ENCODE assay signal across 8 cellular contexts in the genomic region with DNA sequence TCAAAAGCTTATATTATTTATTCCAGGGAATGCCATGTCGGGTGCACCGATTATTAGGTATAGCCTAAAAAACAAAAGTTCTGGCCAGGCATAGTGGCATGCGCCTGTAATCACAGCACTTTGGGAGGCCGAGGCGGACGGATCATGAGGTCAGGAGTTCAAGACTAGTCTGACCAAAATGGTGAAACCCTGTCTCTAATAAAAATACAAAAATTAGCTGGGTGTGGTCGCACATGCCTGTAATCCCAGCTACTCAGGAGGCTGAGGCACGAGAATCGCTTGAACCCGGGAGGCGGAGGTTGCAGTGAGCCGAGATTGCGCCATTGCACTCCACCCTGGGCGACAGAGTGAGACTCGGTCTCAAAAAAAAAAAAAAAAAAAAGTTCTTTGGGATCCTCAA. TPM values are rescaled to one million over a fixed set of nuclear protein-coding genes. Genes with fewer than 3 reads are reported as not detected.
DNase-seq lines count a peak whose midpoint lies in the region; ATAC-seq, FAIRE-seq and TF ChIP-seq lines count a peak whose summit lies in the region.
"Not testable (repeated sequence)": the region's sequence is repeated elsewhere in the genome, so short reads cannot be mapped to it uniquely, and the experiment has no call there.

No MANE protein-coding gene starts in this region.

- not testable (repeated sequence) for H3K36me3 ChIP-seq in CD4-positive, alpha-beta memory T cell (ENCODE audit: insufficient read depth, low read length); K562 (ENCODE audit: control insufficient read depth, insufficient read depth, low read length)
- peaks cover 2 to 10% (median 5%) of the 10 kb centered on the region in 3 experiments for H3K36me3 ChIP-seq in naive thymus-derived CD4-positive, alpha-beta T cell (ENCODE audit: control insufficient read depth in 2 of 3, insufficient read depth in 3 of 3, low read length in 3 of 3)
- peaks cover 0 to 26% (median 15%) of the 10 kb centered on the region in 4 donors for H3K36me3 ChIP-seq in stomach

- CTCF ChIA-PET in CD4-positive, alpha-beta memory T cell (lab: Charles Lee; ENCODE audit: partially characterized antibody), result interaction anchor here (0.5 to 2.1 kb wide), 4 partner anchors 8 to 117 kb away, joined by 3 to 5 read pairs (median 3); a partner anchor contains a TSS
- CTCF ChIA-PET in activated CD4-positive, alpha-beta memory T cell treated with anti-CD3 and anti-CD28 coated beads for 36 hours (lab: Charles Lee), result interaction anchor here (2.1 to 18.3 kb wide), 2 partner anchors 101 to 116 kb away, joined by 6 to 470 read pairs; a partner anchor contains a TSS
- CTCF ChIA-PET in activated naive CD4-positive, alpha-beta T cell treated with anti-CD3 and anti-CD28 coated beads, Interleukin-2, amount 10 ng/mL, durations not matched to agents 7 days and 5 days (lab: Charles Lee), result interaction anchor here (0.9 to 13.8 kb wide), 3 partner anchors 9 to 117 kb away, joined by 3 to 259 read pairs (median 4); a partner anchor contains a TSS
- CTCF ChIA-PET in K562 (lab: Yijun Ruan, JAX; ENCODE audit: low intra/inter-chr PET ratio), result not testable (repeated sequence)
- CTCF ChIA-PET in naive thymus-derived CD4-positive, alpha-beta T cell (lab: Charles Lee), result interaction anchor here (1.2 kb wide), 1 partner anchor 26 kb away, joined by 3 read pairs; no protein-coding TSS in a partner anchor

- H3K4me1 Mint-ChIP-seq in CD4-positive, alpha-beta memory T cell, result peaks cover 42 to 78% (median 61%) of the 10 kb centered on the region in 4 donors
- H3K4me1 Mint-ChIP-seq in T-helper 1 cell treated with Interleukin-12 subunit alpha and Interleukin-12 subunit beta and Interleukin-4 antibody, amounts not matched to agents 30 μg/mL and 1 μg/mL, for 36 hours (ENCODE audit: low read depth), result peaks cover 56% of the 10 kb centered on the region
- H3K4me1 Mint-ChIP-seq in activated CD4-positive, alpha-beta memory T cell treated with anti-CD3 and anti-CD28 coated beads for 36 hours (ENCODE audit: low read depth), result peaks cover 60% of the 10 kb centered on the region
- peaks cover 75% of the 10 kb centered on the region for H3K4me1 Mint-ChIP-seq in activated T-cell treated with anti-CD3 and anti-CD28 coated beads, Interleukin-2, amount 50 U/mL, for 24 hours (ENCODE audit: low read depth)
- H3K4me1 Mint-ChIP-seq in activated naive CD4-positive, alpha-beta T cell treated with anti-CD3 and anti-CD28 coated beads, Interleukin-2, amount 10 ng/mL, durations not matched to agents 7 days and 5 days, result peaks cover 80% of the 10 kb centered on the region
- H3K4me1 Mint-ChIP-seq in naive thymus-derived CD4-positive, alpha-beta T cell, result peaks cover 44 to 85% (median 69%) of the 10 kb centered on the region in 7 donors

- not testable (repeated sequence) for TF ChIP-seq POLR2A in K562 (conservative IDR thresholded peaks at IDR 0.05); stomach (IDR thresholded peaks at IDR 0.05)

- peak overlapping the region in 4 of 7 donors; percentile 35 to 73 (median 52) for H3K27ac Mint-ChIP-seq in CD4-positive, alpha-beta memory T cell
- peak overlapping the region; percentile 59 for H3K27ac Mint-ChIP-seq in T-helper 1 cell treated with Interleukin-12 subunit alpha and Interleukin-12 subunit beta and Interleukin-4 antibody, amounts not matched to agents 30 μg/mL and 1 μg/mL, for 36 hours
- H3K27ac Mint-ChIP-seq in activated CD4-positive, alpha-beta memory T cell treated with anti-CD3 and anti-CD28 coated beads for 36 hours, result peak overlapping the region; percentile 96
- peak overlapping the region; percentile 90 for H3K27ac Mint-ChIP-seq in activated T-cell treated with anti-CD3 and anti-CD28 coated beads, Interleukin-2, amount 50 U/mL, for 24 hours
- peak overlapping the region; percentile 73 for H3K27ac Mint-ChIP-seq in activated naive CD4-positive, alpha-beta T cell treated with anti-CD3 and anti-CD28 coated beads, Interleukin-2, amount 10 ng/mL, durations not matched to agents 7 days and 5 days
- peak overlapping the region in 8 of 9 donors; percentile 41 to 98 (median 86) for H3K27ac Mint-ChIP-seq in naive thymus-derived CD4-positive, alpha-beta T cell

- in situ Hi-C loops in K562 (cut with MboI), result not testable (repeated sequence)

- not testable (repeated sequence) for TF ChIP-seq CTCF in K562 (IDR thresholded peaks at IDR 0.05 in 2 of 3, conservative IDR thresholded peaks at IDR 0.05 in 1 of 3; ENCODE audit: insufficient read depth in 2 of 3, low read depth in 1 of 3, low read length in 3 of 3); stomach (IDR thresholded peaks at IDR 0.05)

- H2AFZ ChIP-seq in K562 (ENCODE audit: low read depth, low read length), result not testable (repeated sequence)

- H3K9ac ChIP-seq in K562 (ENCODE audit: insufficient read depth in 1 of 2, low read depth in 2 of 2, low read length in 2 of 2), result not testable (repeated sequence)

- FAIRE-seq in K562 (lab: Jason Lieb, UNC), result not testable (repeated sequence)

- peak overlapping the region; percentile 13 for H3K27ac ChIP-seq in CD4-positive, alpha-beta memory T cell (ENCODE audit: low read depth, low read length)
- not testable (repeated sequence) for H3K27ac ChIP-seq in K562 (ENCODE audit: extremely low read depth, low read depth, low read length); stomach
- H3K27ac ChIP-seq in naive thymus-derived CD4-positive, alpha-beta T cell (ENCODE audit: low read depth, low read length), result peak overlapping the region; percentile 76

- H3K79me2 ChIP-seq in K562 (ENCODE audit: control insufficient read depth, insufficient read depth, low read length), result not testable (repeated sequence)

- not testable (repeated sequence) for ATAC-seq in K562; naive thymus-derived CD4-positive, alpha-beta T cell

- POLR2A ChIA-PET in CD4-positive, alpha-beta memory T cell (lab: Charles Lee; ENCODE audit: partially characterized antibody), result interaction anchor here (0.6 to 6.5 kb wide), 4 partner anchors 9 to 103 kb away, joined by 3 to 81 read pairs (median 4); a partner anchor contains a TSS
- POLR2A ChIA-PET in activated CD4-positive, alpha-beta memory T cell treated with anti-CD3 and anti-CD28 coated beads for 36 hours (lab: Charles Lee); K562 (lab: Yijun Ruan, JAX): not testable (repeated sequence)
- POLR2A ChIA-PET in naive thymus-derived CD4-positive, alpha-beta T cell (lab: Charles Lee), result interaction anchor here (0.6 to 1.5 kb wide), 3 partner anchors 10 to 64 kb away, joined by 3 to 5 read pairs (median 3); no protein-coding TSS in a partner anchor

- TF ChIP-seq RAD21 in K562 (CRISPR knock-in tag; conservative IDR thresholded peaks at IDR 0.05 in 1 of 2, IDR thresholded peaks at IDR 0.05 in 1 of 2), result not testable (repeated sequence)

- DNase-seq in CD4-positive, alpha-beta memory T cell; activated CD4-positive, alpha-beta memory T cell treated with anti-CD3 and anti-CD28 coated beads for 36 hours; activated T-cell treated with anti-CD3 and anti-CD28 coated beads, Interleukin-2, amount 50 U/mL, for 24 hours; activated naive CD4-positive, alpha-beta T cell treated with anti-CD3 and anti-CD28 coated beads, Interleukin-2, amount 10 ng/mL, durations not matched to agents 7 days and 5 days; K562 (ENCODE audit: extremely low read depth in 1 of 4, low spot score in 3 of 4); naive thymus-derived CD4-positive, alpha-beta T cell: not testable (repeated sequence)
- DNase-seq in stomach, result peak; percentile 13

- intact Hi-C loops in CD4-positive, alpha-beta memory T cell (cut with micrococcal nuclease); activated CD4-positive, alpha-beta memory T cell treated with anti-CD3 and anti-CD28 coated beads for 36 hours (cut with micrococcal nuclease); K562 (cut with micrococcal nuclease); naive thymus-derived CD4-positive, alpha-beta T cell (cut with micrococcal nuclease); stomach (cut with DNase I; ENCODE audit: low total_unique reads): not testable (repeated sequence)

- H4K20me1 ChIP-seq in K562 (replicated peaks; ENCODE audit: control insufficient read depth, insufficient read depth, low read length), result not testable (repeated sequence)

- peak overlapping the region in 4 of 8 donors; percentile 45 to 69 (median 58) for H3K4me3 Mint-ChIP-seq in CD4-positive, alpha-beta memory T cell
- peak overlapping the region; percentile 21 for H3K4me3 Mint-ChIP-seq in T-helper 1 cell treated with Interleukin-12 subunit alpha and Interleukin-12 subunit beta and Interleukin-4 antibody, amounts not matched to agents 30 μg/mL and 1 μg/mL, for 36 hours
- H3K4me3 Mint-ChIP-seq in activated CD4-positive, alpha-beta memory T cell treated with anti-CD3 and anti-CD28 coated beads for 36 hours, result peak overlapping the region; percentile 78
- peak overlapping the region; percentile 72 for H3K4me3 Mint-ChIP-seq in activated T-cell treated with anti-CD3 and anti-CD28 coated beads, Interleukin-2, amount 50 U/mL, for 24 hours
- H3K4me3 Mint-ChIP-seq in activated naive CD4-positive, alpha-beta T cell treated with anti-CD3 and anti-CD28 coated beads, Interleukin-2, amount 10 ng/mL, durations not matched to agents 7 days and 5 days, result peak overlapping the region; percentile 47
- peak overlapping the region in 9 of 10 donors; percentile 37 to 99 (median 69) for H3K4me3 Mint-ChIP-seq in naive thymus-derived CD4-positive, alpha-beta T cell

- not testable (repeated sequence) for H3K4me3 ChIP-seq in CD4-positive, alpha-beta memory T cell (ENCODE audit: low read length in 2 of 2); K562; naive thymus-derived CD4-positive, alpha-beta T cell (ENCODE audit: low read length); stomach

- not testable (repeated sequence) for H3K27me3 Mint-ChIP-seq in CD4-positive, alpha-beta memory T cell; T-helper 1 cell treated with Interleukin-12 subunit alpha and Interleukin-12 subunit beta and Interleukin-4 antibody, amounts not matched to agents 30 μg/mL and 1 μg/mL, for 36 hours (ENCODE audit: low read depth); activated CD4-positive, alpha-beta memory T cell treated with anti-CD3 and anti-CD28 coated beads for 36 hours; activated T-cell treated with anti-CD3 and anti-CD28 coated beads, Interleukin-2, amount 50 U/mL, for 24 hours; activated naive CD4-positive, alpha-beta T cell treated with anti-CD3 and anti-CD28 coated beads, Interleukin-2, amount 10 ng/mL, durations not matched to agents 7 days and 5 days; naive thymus-derived CD4-positive, alpha-beta T cell

- not testable (repeated sequence) for H3K9me1 ChIP-seq in K562 (ENCODE audit: control insufficient read depth, insufficient read depth, low read length)

- not testable (repeated sequence) for H3K9me3 ChIP-seq in CD4-positive, alpha-beta memory T cell (ENCODE audit: control insufficient read depth in 1 of 2, low read length in 2 of 2); K562 (replicated peaks; ENCODE audit: control insufficient read depth, insufficient read depth, low read depth, low read length); naive thymus-derived CD4-positive, alpha-beta T cell (ENCODE audit: control insufficient read depth in 2 of 3, low read length in 3 of 3); stomach

- not testable (repeated sequence) for H3K9me3 Mint-ChIP-seq in CD4-positive, alpha-beta memory T cell; T-helper 1 cell treated with Interleukin-12 subunit alpha and Interleukin-12 subunit beta and Interleukin-4 antibody, amounts not matched to agents 30 μg/mL and 1 μg/mL, for 36 hours; activated CD4-positive, alpha-beta memory T cell treated with anti-CD3 and anti-CD28 coated beads for 36 hours; activated T-cell treated with anti-CD3 and anti-CD28 coated beads, Interleukin-2, amount 50 U/mL, for 24 hours; activated naive CD4-positive, alpha-beta T cell treated with anti-CD3 and anti-CD28 coated beads, Interleukin-2, amount 10 ng/mL, durations not matched to agents 7 days and 5 days; naive thymus-derived CD4-positive, alpha-beta T cell

- H3K27me3 ChIP-seq in CD4-positive, alpha-beta memory T cell (ENCODE audit: insufficient read depth, low read length); K562 (ENCODE audit: control insufficient read depth in 2 of 2, insufficient read depth in 2 of 2, low read length in 2 of 2); naive thymus-derived CD4-positive, alpha-beta T cell (ENCODE audit: control insufficient read depth in 2 of 2, insufficient read depth in 2 of 2, low read length in 2 of 2); stomach: not testable (repeated sequence)

- H3K4me2 ChIP-seq in K562 (ENCODE audit: insufficient read depth, low read length), result not testable (repeated sequence)

- BruUV-seq in K562 (replicated peaks; lab: Mats Ljungman, UMichigan), result not testable (repeated sequence)

- H3K4me1 ChIP-seq in CD4-positive, alpha-beta memory T cell (ENCODE audit: insufficient read depth, low read length), result peaks cover 86% of the 10 kb centered on the region
- H3K4me1 ChIP-seq in K562 (replicated peaks in 1 of 2; ENCODE audit: control insufficient read depth in 2 of 2, insufficient read depth in 2 of 2, low read length in 2 of 2), result peaks cover 20 to 37% of the 10 kb centered on the region in 2 experiments
- H3K4me1 ChIP-seq in naive thymus-derived CD4-positive, alpha-beta T cell (ENCODE audit: control insufficient read depth in 2 of 2, insufficient read depth in 2 of 2, low read length in 2 of 2), result peaks cover 67 to 73% of the 10 kb centered on the region in 2 donors
- peaks cover 23 to 52% (median 38%) of the 10 kb centered on the region in 4 donors for H3K4me1 ChIP-seq in stomach

- WGBS in K562 (ENCODE audit: insufficient coverage, low coverage, missing lambda C conversion rate), result 80% methylated on average over 14 of the region's 15 CpGs
- WGBS in stomach, 5 donors, result 86 to 95% (median 93%) methylated on average over 15 of the region's 15 CpGs

- TF ChIP-seq EP300 in K562 (IDR thresholded peaks at IDR 0.05; ENCODE audit: low read length); stomach (IDR thresholded peaks at IDR 0.05): not testable (repeated sequence)

- H3K36me3 Mint-ChIP-seq in CD4-positive, alpha-beta memory T cell, result peaks cover 21 to 48% of the 10 kb centered on the region in 2 donors
- not testable (repeated sequence) for H3K36me3 Mint-ChIP-seq in T-helper 1 cell treated with Interleukin-12 subunit alpha and Interleukin-12 subunit beta and Interleukin-4 antibody, amounts not matched to agents 30 μg/mL and 1 μg/mL, for 36 hours (ENCODE audit: low read depth)
- peaks cover 14% of the 10 kb centered on the region for H3K36me3 Mint-ChIP-seq in activated CD4-positive, alpha-beta memory T cell treated with anti-CD3 and anti-CD28 coated beads for 36 hours
- peaks cover 20% of the 10 kb centered on the region for H3K36me3 Mint-ChIP-seq in activated T-cell treated with anti-CD3 and anti-CD28 coated beads, Interleukin-2, amount 50 U/mL, for 24 hours (ENCODE audit: low read depth)
- H3K36me3 Mint-ChIP-seq in activated naive CD4-positive, alpha-beta T cell treated with anti-CD3 and anti-CD28 coated beads, Interleukin-2, amount 10 ng/mL, durations not matched to agents 7 days and 5 days, result peaks cover 36% of the 10 kb centered on the region
- peaks cover 13 to 30% (median 20%) of the 10 kb centered on the region in 5 donors for H3K36me3 Mint-ChIP-seq in naive thymus-derived CD4-positive, alpha-beta T cell

RNA-seq across cellular contexts. Expression of a gene that starts 12.7 kb away (rescaled TPM):
- 10 to 100 TPM; 39.1 to 40.9 TPM for total RNA-seq in CD4-positive, alpha-beta memory T cell
- 10 to 100 TPM; 10.3 to 19.3 TPM for polyA plus RNA-seq in CD4-positive, alpha-beta memory T cell
- 10 to 100 TPM; 57.7 to 58.7 TPM for total RNA-seq in activated CD4-positive, alpha-beta memory T cell treated with anti-CD3 and anti-CD28 coated beads for 36 hours
- 128 and 137 TPM in 2 replicates for total RNA-seq in K562 (2011; cell fraction: chromatin; rRNA removed; ENCODE audit: low replicate concordance)
- total RNA-seq in K562 (2011; cell fraction: nucleolus; rRNA removed), result 89.7 and 95.9 TPM in 2 replicates
- total RNA-seq in K562 (2011; cell fraction: nucleoplasm; rRNA removed), result 111 and 145 TPM in 2 replicates
- 37.8 and 45.6 TPM in 2 replicates for total RNA-seq in K562 (2014; rRNA removed)
- 41.0 and 43.8 TPM in 2 replicates for total RNA-seq in K562 (2014; rRNA removed; fragmentation: Illumina TruSeq; extraction: Trizol)
- 29.4 and 32.3 TPM in 2 replicates for total RNA-seq in K562 (2015; rRNA removed; fragmentation: Illumina TruSeq; extraction: Trizol)
- total RNA-seq in K562 (2021), result 49.1 and 51.4 TPM in 2 replicates
- polyA plus RNA-seq in K562 (2011; rRNA removed), result 52.8 and 57.2 TPM in 2 replicates
- polyA plus RNA-seq in K562 (2011; cell fraction: cytosol; rRNA removed), result 58.0 and 76.8 TPM in 2 replicates
- 33.2 and 40.6 TPM in 2 replicates for polyA plus RNA-seq in K562 (2011; cell fraction: nucleus; rRNA removed)
- 24.5 and 33.6 TPM in 2 replicates for polyA plus RNA-seq in K562 (2012)
- polyA plus RNA-seq in K562 (2014; fragmentation: Illumina TruSeq; extraction: Trizol), result 49.2 and 52.6 TPM in 2 replicates
- polyA plus RNA-seq in K562 (2014; fragmentation: Nextera tagmentation; extraction: Ambion mirVana), result 10 to 100 TPM; 58.9 to 84.0 TPM
- 57.1 and 60.3 TPM in 2 replicates for polyA plus RNA-seq in K562 (2014; rRNA removed)
- 89.5 and 117 TPM in 2 replicates for polyA minus RNA-seq in K562 (2011; rRNA and poly(A)+ RNA removed)
- 30.9 and 35.3 TPM in 2 replicates for polyA minus RNA-seq in K562 (2011; cell fraction: cytosol; rRNA and poly(A)+ RNA removed)
- polyA minus RNA-seq in K562 (2011; cell fraction: nucleus; rRNA and poly(A)+ RNA removed), result 37.0 and 60.9 TPM in 2 replicates
- total RNA-seq in naive thymus-derived CD4-positive, alpha-beta T cell, result 10 to 100 TPM; 41.6 to 58.2 (median 50.8) TPM
- polyA plus RNA-seq in naive thymus-derived CD4-positive, alpha-beta T cell, result 10 to 100 TPM; 23.3 to 24.6 TPM
- 10 to 100 TPM in 4 of 5 donors, 1 to 10 TPM in 1; 3.8 to 24.6 (median 21.4) TPM for total RNA-seq in stomach
- 10 to 100 TPM; 10.7 to 13.4 (median 11.6) TPM for polyA plus RNA-seq in stomach
